8 cellular contexts compared by ENCODE assay signal in genomic region chr1:9182784-9183257, GRCh38. TPM values are rescaled to one million over a fixed set of nuclear protein-coding genes. Genes with fewer than 3 reads are reported as not detected.
A peak's percentile ranks its signal among the peaks of the same experiment; 100 is the strongest.
DNase-seq lines count a peak whose midpoint lies in the region; ATAC-seq lines count a peak whose summit lies in the region.

No MANE protein-coding gene starts in this region.

- no peaks in the 10 kb centered on the region for H3K9me3 Mint-ChIP-seq in activated T-helper 1 cell treated with anti-CD3 and anti-CD28 coated beads, Interleukin-12 subunit alpha, Interleukin-12 subunit beta, Interleukin-2, Interleukin-4 antibody, amounts not matched to agents 30 ng/mL and 10 ng/mL and 1 ng/mL, durations not matched to agents 14 hours and 24 hours and 36 hours
- H3K9me3 Mint-ChIP-seq in stimulated activated effector memory CD8-positive, alpha-beta T cell treated with anti-CD3 and anti-CD28 coated beads, Interleukin-12 subunit alpha, Interleukin-12 subunit beta, amount 100 ng/mL, for 72 hours = no peaks in the 10 kb centered on the region

- H3K4me3 Mint-ChIP-seq in activated T-helper 1 cell treated with anti-CD3 and anti-CD28 coated beads, Interleukin-12 subunit alpha, Interleukin-12 subunit beta, Interleukin-2, Interleukin-4 antibody, amounts not matched to agents 30 ng/mL and 10 ng/mL and 1 ng/mL, durations not matched to agents 14 hours and 24 hours and 36 hours = peak overlapping the region; percentile 77
- H3K4me3 Mint-ChIP-seq in stimulated activated effector memory CD8-positive, alpha-beta T cell treated with anti-CD3 and anti-CD28 coated beads, Interleukin-12 subunit alpha, Interleukin-12 subunit beta, amount 100 ng/mL, for 72 hours = peak overlapping the region; percentile 69

- peaks cover 3% of the 10 kb centered on the region for H3K36me3 Mint-ChIP-seq in activated T-helper 1 cell treated with anti-CD3 and anti-CD28 coated beads, Interleukin-12 subunit alpha, Interleukin-12 subunit beta, Interleukin-2, Interleukin-4 antibody, amounts not matched to agents 30 ng/mL and 10 ng/mL and 1 ng/mL, durations not matched to agents 14 hours and 24 hours and 36 hours (ENCODE audit: low read depth)
- H3K36me3 Mint-ChIP-seq in stimulated activated effector memory CD8-positive, alpha-beta T cell treated with anti-CD3 and anti-CD28 coated beads, Interleukin-12 subunit alpha, Interleukin-12 subunit beta, amount 100 ng/mL, for 72 hours = peaks cover 16% of the 10 kb centered on the region

- H3K27me3 Mint-ChIP-seq in activated T-helper 1 cell treated with anti-CD3 and anti-CD28 coated beads, Interleukin-12 subunit alpha, Interleukin-12 subunit beta, Interleukin-2, Interleukin-4 antibody, amounts not matched to agents 30 ng/mL and 10 ng/mL and 1 ng/mL, durations not matched to agents 14 hours and 24 hours and 36 hours (ENCODE audit: insufficient read depth) = peaks cover 11% of the 10 kb centered on the region

- peaks cover 22% of the 10 kb centered on the region for H3K4me1 Mint-ChIP-seq in activated T-helper 1 cell treated with anti-CD3 and anti-CD28 coated beads, Interleukin-12 subunit alpha, Interleukin-12 subunit beta, Interleukin-2, Interleukin-4 antibody, amounts not matched to agents 30 ng/mL and 10 ng/mL and 1 ng/mL, durations not matched to agents 14 hours and 24 hours and 36 hours (ENCODE audit: low read depth)
- H3K4me1 Mint-ChIP-seq in stimulated activated effector memory CD8-positive, alpha-beta T cell treated with anti-CD3 and anti-CD28 coated beads, Interleukin-12 subunit alpha, Interleukin-12 subunit beta, amount 100 ng/mL, for 72 hours = peaks cover 7% of the 10 kb centered on the region

- ATAC-seq in stimulated activated effector memory CD8-positive, alpha-beta T cell treated with anti-CD3 and anti-CD28 coated beads, Interleukin-12 subunit alpha, Interleukin-12 subunit beta, amount 100 ng/mL, for 72 hours = no peak

- DNase-seq in DMS 273 (lab: John Stamatoyannopoulos, UW; ENCODE audit: unreplicated experiment) = peak; percentile 19
- no peak for DNase-seq in DMS 273 treated with DMSO at 0.1 percent for 48 hours (lab: John Stamatoyannopoulos, UW)
- no peak for DNase-seq in activated T-helper 1 cell treated with anti-CD3 and anti-CD28 coated beads, Interleukin-12 subunit alpha, Interleukin-12 subunit beta, Interleukin-2, Interleukin-4 antibody, amounts not matched to agents 30 ng/mL and 10 ng/mL and 1 ng/mL, durations not matched to agents 14 hours and 24 hours and 36 hours (ENCODE audit: low spot score)
- DNase-seq in stimulated activated effector memory CD8-positive, alpha-beta T cell treated with anti-CD3 and anti-CD28 coated beads, Interleukin-12 subunit alpha, Interleukin-12 subunit beta, amount 100 ng/mL, for 72 hours (ENCODE audit: low spot score in 2 of 2) = no peak
- no peak for DNase-seq in GM19240 (ENCODE audit: insufficient read length, low spot score)
- no peak for DNase-seq in stimulated activated CD4-positive, alpha-beta T cell treated with anti-CD3 and anti-CD28 coated beads, Interleukin-2, amount 100 ng/mL, for 24 hours
- no peak for DNase-seq in NCI-H748 treated with DMSO at 0.1 percent for 48 hours (lab: John Stamatoyannopoulos, UW)

- intact Hi-C loops in activated T-helper 1 cell treated with anti-CD3 and anti-CD28 coated beads, Interleukin-12 subunit alpha, Interleukin-12 subunit beta, Interleukin-2, Interleukin-4 antibody, amounts not matched to agents 30 ng/mL and 10 ng/mL and 1 ng/mL, durations not matched to agents 14 hours and 24 hours and 36 hours (cut with micrococcal nuclease) = no loop called here

- no peak overlapping the region for H3K27ac Mint-ChIP-seq in activated T-helper 1 cell treated with anti-CD3 and anti-CD28 coated beads, Interleukin-12 subunit alpha, Interleukin-12 subunit beta, Interleukin-2, Interleukin-4 antibody, amounts not matched to agents 30 ng/mL and 10 ng/mL and 1 ng/mL, durations not matched to agents 14 hours and 24 hours and 36 hours
- no peak overlapping the region for H3K27ac Mint-ChIP-seq in stimulated activated effector memory CD8-positive, alpha-beta T cell treated with anti-CD3 and anti-CD28 coated beads, Interleukin-12 subunit alpha, Interleukin-12 subunit beta, amount 100 ng/mL, for 72 hours

- H3K4me3 ChIP-seq in iPS-11a (ENCODE audit: low read depth, low read length) = peak overlapping the region; percentile 75

RNA-seq across cellular contexts. Expression of gene H6PD, which starts 51.8 kb away (rescaled TPM):
- total RNA-seq in activated T-helper 1 cell treated with anti-CD3 and anti-CD28 coated beads, Interleukin-12 subunit alpha, Interleukin-12 subunit beta, Interleukin-2, Interleukin-4 antibody, amounts not matched to agents 30 ng/mL and 10 ng/mL and 1 ng/mL, durations not matched to agents 14 hours and 24 hours and 36 hours = 15.7 TPM in 2 replicates

RNA-seq across cellular contexts. Expression of gene GPR157, which starts 53.9 kb away (rescaled TPM):
- 2.8 and 3.8 TPM in 2 replicates for total RNA-seq in activated T-helper 1 cell treated with anti-CD3 and anti-CD28 coated beads, Interleukin-12 subunit alpha, Interleukin-12 subunit beta, Interleukin-2, Interleukin-4 antibody, amounts not matched to agents 30 ng/mL and 10 ng/mL and 1 ng/mL, durations not matched to agents 14 hours and 24 hours and 36 hours
